8 cellular contexts compared by ENCODE assay signal in genomic region chr16:2023098-2023925, GRCh38. TPM values are rescaled to one million over a fixed set of nuclear protein-coding genes. Genes with fewer than 3 reads are reported as not detected.
DNase-seq lines count a peak whose midpoint lies in the region; ATAC-seq and TF ChIP-seq lines count a peak whose summit lies in the region.

No MANE protein-coding gene starts in this region.

- WGBS in right lobe of liver (ENCODE audit: insufficient coverage, low coverage, low lambda C conversion rate, missing lambda C conversion rate) = 20% methylated on average over 17 of the region's 51 CpGs

- no peaks in the 10 kb centered on the region for H3K27me3 ChIP-seq in right lobe of liver

- TF ChIP-seq POLR2A in right lobe of liver (IDR thresholded peaks at IDR 0.05) = peak; percentile 43

- TF ChIP-seq CTCF in 22Rv1 (IDR thresholded peaks at IDR 0.05) = peak; percentile 94
- TF ChIP-seq CTCF in right lobe of liver (IDR thresholded peaks at IDR 0.05) = peak; percentile 89 to 99 (median 94)

- no peaks in the 10 kb centered on the region for H3K36me3 ChIP-seq in right lobe of liver

- H3K27ac ChIP-seq in 22Rv1 = peak overlapping the region; percentile 61
- peak overlapping the region; percentile 2 to 38 (median 26) for H3K27ac ChIP-seq in right lobe of liver

- peak; percentile 20 to 82 for DNase-seq in NCI-H526 (lab: John Stamatoyannopoulos, UW)
- DNase-seq in activated CD4-positive, alpha-beta T cell treated with anti-CD3 and anti-CD28 coated beads, Interleukin-2, amount 50 U/mL, for 24 hours (ENCODE audit: low read depth in 1 of 2, low spot score in 1 of 2) = peak; percentile 92 to 94
- DNase-seq in dermis microvascular lymphatic vessel endothelial cell (ENCODE audit: low read depth in 2 of 2) = peak; percentile 69 to 89
- peak; percentile 94 to 96 (median 95) for DNase-seq in right lobe of liver
- peak; percentile 95 for DNase-seq in stimulated activated CD4-positive, alpha-beta T cell treated with anti-CD3 and anti-CD28 coated beads, Interleukin-4, amount 100 ng/mL, for 24 hours

- H3K4me1 ChIP-seq in right lobe of liver = peaks cover 0 to 35% (median 14%) of the 10 kb centered on the region in 4 donors

- peak overlapping the region in 1 of 3 donors; percentile 22 for H3K4me3 ChIP-seq in right lobe of liver

- H3K9me3 ChIP-seq in right lobe of liver = no peaks in the 10 kb centered on the region

- ATAC-seq in GM18498 (IDR thresholded peaks at IDR 0.05; ENCODE audit: unreplicated experiment) (peak; percentile 83), HG03139 (IDR thresholded peaks at IDR 0.05; ENCODE audit: unreplicated experiment) (peak; percentile 57), right lobe of liver (peak; percentile 85 to 95 (median 88))

- intact Hi-C loops in right lobe of liver (cut with DNase I) = loop anchor here in 1 of 2 donors (5.0 kb wide), 1 partner anchor 124 kb away; the partner anchor contains the start of gene RAB26

RNA-seq across cellular contexts. Expression of gene NHERF2, which starts 3.4 kb away (rescaled TPM):
- total RNA-seq in dermis microvascular lymphatic vessel endothelial cell (48.5 and 64.6 TPM in 2 replicates), right lobe of liver (100 to 1,000 TPM; 129 to 284 (median 186) TPM)

RNA-seq across cellular contexts. Expression of gene NPW, which starts 3.7 kb away (rescaled TPM):
- total RNA-seq in dermis microvascular lymphatic vessel endothelial cell (0.25 and 1.3 TPM in 2 replicates), right lobe of liver (10 to 100 TPM in 2 of 6 experiments, 1 to 10 TPM in 4; 2.7 to 12.3 (median 8.2) TPM)

RNA-seq across cellular contexts. Expression of gene ZNF598, which starts 13.7 kb away (rescaled TPM):
- total RNA-seq in dermis microvascular lymphatic vessel endothelial cell = 9.2 and 12.9 TPM in 2 replicates
- total RNA-seq in right lobe of liver = 10 to 100 TPM; 21.6 to 46.4 (median 25.0) TPM

RNA-seq across cellular contexts. Expression of gene NTHL1, which starts 24.3 kb away (rescaled TPM):
- total RNA-seq in dermis microvascular lymphatic vessel endothelial cell (22.4 and 39.3 TPM in 2 replicates), right lobe of liver (100 to 1,000 TPM in 1 of 6 experiments, 10 to 100 TPM in 5; 12.0 to 127 (median 42.6) TPM)

RNA-seq across cellular contexts. Expression of gene TSC2, which starts 24.5 kb away (rescaled TPM):
- total RNA-seq in dermis microvascular lymphatic vessel endothelial cell = 23.6 and 36.4 TPM in 2 replicates
- 100 to 1,000 TPM in 1 of 6 experiments, 10 to 100 TPM in 5; 25.7 to 124 (median 59.4) TPM for total RNA-seq in right lobe of liver
